8 cellular contexts compared by ENCODE assay signal in genomic region chr2:85326406-85326945, GRCh38. TPM values are rescaled to one million over a fixed set of nuclear protein-coding genes. Genes with fewer than 3 reads are reported as not detected.
A peak's percentile ranks its signal among the peaks of the same experiment; 100 is the strongest.
DNase-seq lines count a peak whose midpoint lies in the region; ATAC-seq and TF ChIP-seq lines count a peak whose summit lies in the region.

No MANE protein-coding gene starts in this region.

- intact Hi-C loops in Panc1 (cut with micrococcal nuclease; ENCODE audit: unreplicated experiment) = no loop called here

- TF ChIP-seq CTCF in Panc1 (IDR thresholded peaks at IDR 0.05) = no peak

- H3K9me3 Mint-ChIP-seq in activated naive CD4-positive, alpha-beta T cell treated with anti-CD3 and anti-CD28 coated beads, Interleukin-2, amount 10 ng/mL, durations not matched to agents 7 days and 5 days = no peaks in the 10 kb centered on the region

- H3K4me3 Mint-ChIP-seq in activated naive CD4-positive, alpha-beta T cell treated with anti-CD3 and anti-CD28 coated beads, Interleukin-2, amount 10 ng/mL, durations not matched to agents 7 days and 5 days = peak overlapping the region; percentile 100

- peaks cover 10% of the 10 kb centered on the region for H3K27me3 Mint-ChIP-seq in activated naive CD4-positive, alpha-beta T cell treated with anti-CD3 and anti-CD28 coated beads, Interleukin-2, amount 10 ng/mL, durations not matched to agents 7 days and 5 days

- BruUV-seq in Panc1 (replicated peaks; lab: Mats Ljungman, UMichigan) = no TSS peak

- H3K4me3 ChIP-seq in Panc1 (ENCODE audit: low read depth in 2 of 2, low read length in 2 of 2) (peak overlapping the region; percentile 83 to 88), iPS-11a (ENCODE audit: low read depth, low read length) (peak overlapping the region; percentile 94)

- peak; percentile 38 for ATAC-seq in GM18511 (IDR thresholded peaks at IDR 0.05; ENCODE audit: unreplicated experiment)
- ATAC-seq in HG02798 (IDR thresholded peaks at IDR 0.05; ENCODE audit: poor library complexity, unreplicated experiment) = peak; percentile 39
- no peak for ATAC-seq in Panc1

- peak overlapping the region; percentile 99 for H3K27ac Mint-ChIP-seq in activated naive CD4-positive, alpha-beta T cell treated with anti-CD3 and anti-CD28 coated beads, Interleukin-2, amount 10 ng/mL, durations not matched to agents 7 days and 5 days

- H3K36me3 Mint-ChIP-seq in activated naive CD4-positive, alpha-beta T cell treated with anti-CD3 and anti-CD28 coated beads, Interleukin-2, amount 10 ng/mL, durations not matched to agents 7 days and 5 days = peaks cover 60% of the 10 kb centered on the region

- CTCF ChIA-PET in Panc1 (lab: Charles Lee) = interaction anchor here (0.6 kb wide), 1 partner anchor 237 kb away, joined by 3 read pairs; no protein-coding TSS in a partner anchor
- CTCF ChIA-PET in activated naive CD4-positive, alpha-beta T cell treated with anti-CD3 and anti-CD28 coated beads, Interleukin-2, amount 10 ng/mL, durations not matched to agents 7 days and 5 days (lab: Charles Lee) = interaction anchor here (0.9 to 1.7 kb wide), 4 partner anchors 26 to 225 kb away, joined by 3 to 5 read pairs (median 4); partner anchors contain the start of genes ELMOD3 and RETSAT

- no peaks in the 10 kb centered on the region for H3K9me3 ChIP-seq in Panc1 (ENCODE audit: control insufficient read depth, insufficient read depth, low read depth, low read length)

- POLR2A ChIA-PET in Panc1 (lab: Charles Lee) = interaction anchor here (0.6 kb wide), 1 partner anchor 14 kb away, joined by 3 read pairs; no protein-coding TSS in a partner anchor

- H3K4me1 ChIP-seq in Panc1 (ENCODE audit: control insufficient read depth, insufficient read depth, low read length) = peaks cover 12% of the 10 kb centered on the region

- peak overlapping the region; percentile 93 for H3K27ac ChIP-seq in Panc1 (ENCODE audit: low read length)

- no peak for DNase-seq in Panc1 (ENCODE audit: low read depth, low spot score)
- peak; percentile 71 for DNase-seq in activated naive CD4-positive, alpha-beta T cell treated with anti-CD3 and anti-CD28 coated beads, Interleukin-2, amount 10 ng/mL, durations not matched to agents 7 days and 5 days
- peak; percentile 23 to 26 for DNase-seq in stimulated activated CD4-positive, alpha-beta T cell treated with anti-CD3 and anti-CD28 coated beads, Interleukin-2, amount 100 ng/mL, for 48 hours
- no peak for DNase-seq in NCI-H774 (lab: John Stamatoyannopoulos, UW)
- no peak for DNase-seq in NCI-H510A treated with DMSO at 0.1 percent for 48 hours (lab: John Stamatoyannopoulos, UW)

- H3K36me3 ChIP-seq in Panc1 (ENCODE audit: control insufficient read depth, insufficient read depth, low read length) = peaks cover 12% of the 10 kb centered on the region

- in situ Hi-C loops in Panc1 (cut with HindIII; ENCODE audit: low pct_unique_long_range_greater_than_20kb, low sequenced_read_pairs) = no loop called here

- H3K27me3 ChIP-seq in Panc1 (ENCODE audit: control insufficient read depth, insufficient read depth, low read length) = no peaks in the 10 kb centered on the region

- peaks cover 51% of the 10 kb centered on the region for H3K4me1 Mint-ChIP-seq in activated naive CD4-positive, alpha-beta T cell treated with anti-CD3 and anti-CD28 coated beads, Interleukin-2, amount 10 ng/mL, durations not matched to agents 7 days and 5 days

RNA-seq across cellular contexts. Expression of gene TGOLN2, which starts 1.3 kb away (rescaled TPM):
- total RNA-seq in Panc1 (2021; ENCODE audit: unreplicated experiment) = 178 TPM
- polyA plus RNA-seq in Panc1 (2012; ENCODE audit: insufficient read length) = 128 TPM

RNA-seq across cellular contexts. Expression of gene RETSAT, which starts 27.9 kb away (rescaled TPM):
- total RNA-seq in Panc1 (2021; ENCODE audit: unreplicated experiment) = 50.9 TPM
- 45.0 TPM for polyA plus RNA-seq in Panc1 (2012; ENCODE audit: insufficient read length)

RNA-seq across cellular contexts. Expression of gene ELMOD3, which starts 28.1 kb away (rescaled TPM):
- 14.8 TPM for total RNA-seq in Panc1 (2021; ENCODE audit: unreplicated experiment)
- polyA plus RNA-seq in Panc1 (2012; ENCODE audit: insufficient read length) = 18.8 TPM

Comparison
In these comparisons a context has a peak if more than half of its experiments do, and no peak if none do; other contexts are left out.
1. DNase-seq: peak in activated naive CD4-positive, alpha-beta T cell treated with anti-CD3 and anti-CD28 coated beads, Interleukin-2, amount 10 ng/mL, durations not matched to agents 7 days and 5 days (single experiment) and stimulated activated CD4-positive, alpha-beta T cell treated with anti-CD3 and anti-CD28 coated beads, Interleukin-2, amount 100 ng/mL, for 48 hours (2 of 2); none in Panc1 (single experiment), NCI-H774 (single experiment) and NCI-H510A treated with DMSO at 0.1 percent for 48 hours (single experiment).